ENCODE assay signal across 8 cellular contexts in the genomic region with DNA sequence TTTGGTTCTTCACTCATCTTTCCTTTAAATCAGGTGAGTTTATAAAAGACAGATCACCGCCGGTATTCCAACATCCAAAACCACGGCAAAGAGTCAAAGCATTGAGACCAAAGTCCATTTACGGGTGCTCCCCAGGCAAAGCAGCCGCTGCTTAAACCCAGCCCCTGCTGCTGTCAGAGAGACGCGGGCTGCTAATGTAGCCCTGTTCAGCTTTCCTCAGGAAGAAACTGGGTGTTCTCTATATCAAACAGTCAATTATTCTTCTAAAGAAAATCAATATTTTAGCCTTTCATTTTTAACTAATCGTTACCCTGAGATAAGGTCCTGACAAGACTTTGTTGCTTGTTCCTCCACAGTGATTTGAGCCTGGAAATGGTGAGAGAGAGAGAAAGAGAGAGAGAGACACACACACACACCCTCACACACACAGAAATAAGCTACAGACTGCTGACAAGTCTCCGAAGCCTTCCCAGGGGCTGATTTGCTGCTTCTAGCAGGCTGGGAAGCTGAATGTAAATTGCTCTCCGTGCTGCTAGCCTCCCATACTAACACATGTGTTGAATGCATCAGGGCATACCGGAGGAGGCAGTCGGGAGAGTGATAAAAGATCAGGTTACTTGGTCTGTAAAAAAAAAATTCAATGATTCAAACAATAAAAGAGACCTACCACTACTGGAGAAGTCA.
DNase-seq lines count a peak whose midpoint lies in the region; ATAC-seq, FAIRE-seq and TF ChIP-seq lines count a peak whose summit lies in the region.

No MANE protein-coding gene starts in this region.

- TF ChIP-seq POLR2A in GM12878 (IDR thresholded peaks at IDR 0.05; ENCODE audit: low read depth, low read length) = no peak

- SMC1A ChIA-PET in GM12878 (lab: Charles Lee; ENCODE audit: uncharacterized antibody, unreplicated experiment) = no interaction called here

- TF ChIP-seq RAD21 in GM12878 (IDR thresholded peaks at IDR 0.05; ENCODE audit: insufficient read depth, low read depth, low read length) = no peak

- H3K9ac ChIP-seq in GM12878 (ENCODE audit: control insufficient read depth, insufficient read depth, low read length) (no peak overlapping the region), iPS-18a (ENCODE audit: low read length) (peak overlapping the region; percentile 10)

- H3K9me3 ChIP-seq in GM12878 (replicated peaks; ENCODE audit: control insufficient read depth, insufficient read depth, low read length) (no peaks in the 10 kb centered on the region), iPS-18a (ENCODE audit: control insufficient read depth, low read depth, low read length) (no peaks in the 10 kb centered on the region)

- FAIRE-seq in GM12878 (lab: Jason Lieb, UNC) = no peak

- H3K36me3 ChIP-seq in GM12878 (ENCODE audit: control insufficient read depth in 2 of 2, insufficient read depth in 2 of 2, low read length in 1 of 2) = no peaks in the 10 kb centered on the region
- no peaks in the 10 kb centered on the region for H3K36me3 ChIP-seq in iPS-18a (ENCODE audit: control insufficient read depth, low read depth, low read length)

- no peaks in the 10 kb centered on the region for H4K20me1 ChIP-seq in GM12878 (ENCODE audit: control insufficient read depth, insufficient read depth)

- BruUV-seq in GM12878 (replicated peaks; lab: Mats Ljungman, UMichigan) = no TSS peak

- TF ChIP-seq CTCF in GM12878 (IDR thresholded peaks at IDR 0.05 in 2 of 3, conservative IDR thresholded peaks at IDR 0.05 in 1 of 3; ENCODE audit: control insufficient read depth in 2 of 3, extremely low read depth in 1 of 3, insufficient read depth in 1 of 3, low read depth in 3 of 3, low read length in 3 of 3) = no peak
- no peak for TF ChIP-seq CTCF in retinal pigment epithelial cell (conservative IDR thresholded peaks at IDR 0.05; ENCODE audit: low read depth, low read length)

- RAD21 ChIA-PET in GM12878 (lab: Charles Lee; ENCODE audit: unreplicated experiment) = no interaction called here

- no peaks in the 10 kb centered on the region for H3K4me1 ChIP-seq in GM12878 (ENCODE audit: control insufficient read depth, insufficient read depth, low read length)
- peaks cover 37% of the 10 kb centered on the region for H3K4me1 ChIP-seq in iPS-18a (ENCODE audit: control insufficient read depth, low read depth, low read length)

- no peak for TF ChIP-seq EP300 in GM12878 (IDR thresholded peaks at IDR 0.05; ENCODE audit: borderline replicate concordance in 1 of 2, control insufficient read depth in 1 of 2, low read depth in 2 of 2, low read length in 2 of 2)

- CTCF ChIA-PET in GM12878 (lab: Yijun Ruan, JAX) = no interaction called here

- H3K4me2 ChIP-seq in GM12878 (ENCODE audit: control insufficient read depth, insufficient read depth) = no peak overlapping the region

- H3K4me3 ChIP-seq in GM12878 (no peak overlapping the region), iPS-18a (ENCODE audit: low read length) (peak overlapping the region; percentile 36), retinal pigment epithelial cell (ENCODE audit: low read length) (peak overlapping the region; percentile 59)

- no peaks in the 10 kb centered on the region for H3K79me2 ChIP-seq in GM12878 (ENCODE audit: control insufficient read depth, insufficient read depth, low read length)

- H3K27me3 ChIP-seq in GM12878 (replicated peaks in 1 of 2; ENCODE audit: control insufficient read depth in 2 of 2, insufficient read depth in 2 of 2, low read length in 1 of 2) (no peaks in the 10 kb centered on the region), iPS-18a (ENCODE audit: control insufficient read depth, insufficient read depth, low read length) (no peaks in the 10 kb centered on the region)

- intact Hi-C loops in GM12878 (cut with micrococcal nuclease; ENCODE audit: unreplicated experiment) = no loop called here

- 1% methylated on average over 12 of the region's 12 CpGs for WGBS in GM12878 (ENCODE audit: insufficient coverage, insufficient replicate concordance, low lambda C conversion rate, missing lambda C conversion rate)

- DNase-seq in activated CD8-positive, alpha-beta memory T cell treated with anti-CD3 and anti-CD28 coated beads for 24 hours = peak; percentile 62
- DNase-seq in activated CD8-positive, alpha-beta memory T cell treated with anti-CD3 and anti-CD28 coated beads, Interleukin-2, amount 50 U/mL, for 4 hours = no peak
- DNase-seq in NCI-H526 treated with DMSO at 0.1 percent for 48 hours (lab: John Stamatoyannopoulos, UW) (peak; percentile 70), GM12878 (ENCODE audit: low read depth, low spot score) (no peak), retinal pigment epithelial cell (ENCODE audit: low read depth) (peak; percentile 46), AG08396 (ENCODE audit: low spot score) (no peak)

- in situ Hi-C loops in GM12878 (cut with MboI) = no loop called here

- H2AFZ ChIP-seq in GM12878 (ENCODE audit: control insufficient read depth, low read depth, low read length) = no peak overlapping the region

- POLR2A ChIA-PET in GM12878 (lab: Charles Lee) = no interaction called here

- H3K27ac ChIP-seq in GM12878 (ENCODE audit: control insufficient read depth, insufficient read depth) = no peak overlapping the region
- no peak overlapping the region for H3K27ac ChIP-seq in iPS-18a (ENCODE audit: low read length)

- ATAC-seq in GM12878 (peak; percentile 49), HG03439 (IDR thresholded peaks at IDR 0.05; ENCODE audit: unreplicated experiment) (no peak)

TF ChIP-seq in GM12878, 131 proteins besides CTCF, POLR2A, EP300 and RAD21 (continues in another document):
- no peak for TF ChIP-seq SUZ12 (IDR thresholded peaks at IDR 0.05; ENCODE audit: unreplicated experiment)
- TF ChIP-seq HCFC1 (IDR thresholded peaks at IDR 0.05; ENCODE audit: low read length) = no peak
- no peak for TF ChIP-seq YY1 (IDR thresholded peaks at IDR 0.05; ENCODE audit: low read depth, low read length)
- TF ChIP-seq ZBTB33 (IDR thresholded peaks at IDR 0.05) = no peak
- TF ChIP-seq, protein P1, sequence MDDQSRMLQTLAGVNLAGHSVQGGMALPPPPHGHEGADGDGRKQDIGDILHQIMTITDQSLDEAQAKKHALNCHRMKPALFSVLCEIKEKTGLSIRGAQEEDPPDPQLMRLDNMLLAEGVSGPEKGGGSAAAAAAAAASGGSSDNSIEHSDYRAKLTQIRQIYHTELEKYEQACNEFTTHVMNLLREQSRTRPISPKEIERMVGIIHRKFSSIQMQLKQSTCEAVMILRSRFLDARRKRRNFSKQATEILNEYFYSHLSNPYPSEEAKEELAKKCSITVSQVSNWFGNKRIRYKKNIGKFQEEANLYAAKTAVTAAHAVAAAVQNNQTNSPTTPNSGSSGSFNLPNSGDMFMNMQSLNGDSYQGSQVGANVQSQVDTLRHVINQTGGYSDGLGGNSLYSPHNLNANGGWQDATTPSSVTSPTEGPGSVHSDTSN (IDR thresholded peaks at IDR 0.05; ENCODE audit: insufficient replicate concordance, low read depth, low read length) = no peak
- no peak for TF ChIP-seq NR2C2 (IDR thresholded peaks at IDR 0.05; ENCODE audit: borderline replicate concordance, control insufficient read depth, insufficient read length, low read depth)
- TF ChIP-seq WRNIP1 (IDR thresholded peaks at IDR 0.05; ENCODE audit: borderline replicate concordance, low read depth, low read length) = no peak
- TF ChIP-seq RB1 (IDR thresholded peaks at IDR 0.05; ENCODE audit: borderline replicate concordance) = no peak
- no peak for TF ChIP-seq ESRRA (IDR thresholded peaks at IDR 0.05; ENCODE audit: low read length)
- no peak for TF ChIP-seq BCLAF1 (IDR thresholded peaks at IDR 0.05)
- TF ChIP-seq PAX5 (IDR thresholded peaks at IDR 0.05; ENCODE audit: borderline replicate concordance, low read depth, low read length) = no peak
- no peak for TF ChIP-seq CREM (IDR thresholded peaks at IDR 0.05; ENCODE audit: low read depth)
- no peak for TF ChIP-seq ATF7 (IDR thresholded peaks at IDR 0.05; ENCODE audit: low read depth)
- no peak for TF ChIP-seq ETV6 (conservative IDR thresholded peaks at IDR 0.05 in 1 of 2, IDR thresholded peaks at IDR 0.05 in 1 of 2; ENCODE audit: borderline replicate concordance in 1 of 2, low read depth in 1 of 2)

Comparison
In these comparisons a context has a peak if more than half of its experiments do, and no peak if none do; other contexts are left out.
1. DNase-seq: peak in activated CD8-positive, alpha-beta memory T cell treated with anti-CD3 and anti-CD28 coated beads for 24 hours (single experiment), NCI-H526 treated with DMSO at 0.1 percent for 48 hours (single experiment) and retinal pigment epithelial cell (single experiment); none in activated CD8-positive, alpha-beta memory T cell treated with anti-CD3 and anti-CD28 coated beads, Interleukin-2, amount 50 U/mL, for 4 hours (single experiment), GM12878 (single experiment) and AG08396 (single experiment).